Comparison of ENCODE assay signal across 9 cellular contexts in the genomic region with DNA sequence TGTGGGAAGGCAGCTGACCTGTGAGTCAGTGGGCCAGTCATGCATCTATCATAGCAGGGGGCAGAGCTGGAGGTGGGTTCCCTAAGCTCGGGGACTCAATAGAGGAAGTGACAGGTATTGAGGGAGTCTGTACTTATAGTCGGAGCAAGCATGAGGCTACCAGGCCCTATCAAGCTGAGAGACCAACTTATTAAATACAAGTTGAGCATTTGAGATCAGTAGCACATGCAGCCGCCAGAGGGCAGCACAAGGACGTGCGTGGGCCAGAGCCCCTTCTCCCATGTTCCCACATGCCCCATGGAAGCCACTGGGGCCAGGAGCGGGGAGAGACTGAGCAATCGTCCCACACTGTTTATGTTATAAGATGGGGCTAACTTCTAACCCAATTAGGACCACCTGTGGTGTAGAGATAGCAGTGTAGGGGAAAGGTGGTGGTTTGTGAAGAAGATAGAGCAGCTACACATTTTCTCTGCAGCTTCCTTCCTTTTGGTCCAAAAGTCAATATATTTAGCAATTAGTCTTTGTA. TPM values are rescaled to one million over a fixed set of nuclear protein-coding genes. Genes with fewer than 3 reads are reported as not detected.
A peak's percentile ranks its signal among the peaks of the same experiment; 100 is the strongest.
DNase-seq lines count a peak whose midpoint lies in the region; ATAC-seq, FAIRE-seq and TF ChIP-seq lines count a peak whose summit lies in the region.
"Had no signal": no experiment of that assay in that cellular context is flagged by ENCODE, and none has a peak within 500 bp of the region (broad histone marks: within the 10 kb centered on the region; RNA-seq: fewer than 3 reads in every experiment).

No MANE protein-coding gene starts in this region.

- H2AFZ ChIP-seq in GM23338 = no peak overlapping the region

- H3K27me3 Mint-ChIP-seq in GM23338 (ENCODE audit: insufficient read depth, low read depth, poor library complexity) = no peaks in the 10 kb centered on the region
- H3K27me3 Mint-ChIP-seq in endodermal cell (ENCODE audit: insufficient read depth) = no peaks in the 10 kb centered on the region
- H3K27me3 Mint-ChIP-seq in natural killer cell (ENCODE audit: low read depth in 2 of 2) = no peaks in the 10 kb centered on the region
- H3K27me3 Mint-ChIP-seq: activated naive CD4-positive, alpha-beta T cell treated with anti-CD3 and anti-CD28 coated beads, Interleukin-2, amount 50 U/mL, for 24 hours had no signal

- H3K36me3 ChIP-seq in GM23338 (ENCODE audit: insufficient read depth) = peaks cover 16% of the 10 kb centered on the region
- no peaks in the 10 kb centered on the region for H3K36me3 ChIP-seq in endodermal cell (ENCODE audit: control insufficient read depth, insufficient read depth, low read length)

- H3K79me2 ChIP-seq in GM23338 (replicated peaks; ENCODE audit: insufficient read depth) = 0 out of 2 replicates have a peak, but pooled peaks cover 6% of the 10 kb centered on the region

- WGBS in endodermal cell (ENCODE audit: insufficient coverage in 1 of 2, insufficient read length in 1 of 2), 2 experiments = 8 to 20% methylated on average over 2 to 5 of the region's 7 CpGs

- H3K4me1 Mint-ChIP-seq in GM23338 (no peaks in the 10 kb centered on the region), endodermal cell (peaks cover 11% of the 10 kb centered on the region), natural killer cell (peaks cover 7 to 9% of the 10 kb centered on the region in 2 donors)
- H3K4me1 Mint-ChIP-seq: activated naive CD4-positive, alpha-beta T cell treated with anti-CD3 and anti-CD28 coated beads, Interleukin-2, amount 50 U/mL, for 24 hours had no signal

- no peaks in the 10 kb centered on the region for H3F3A ChIP-seq in GM23338 (replicated peaks; ENCODE audit: low read depth)

- H3K4me2 ChIP-seq in GM23338 = no peak overlapping the region

- TF ChIP-seq CTCF in GM23338 (conservative IDR thresholded peaks at IDR 0.05; ENCODE audit: low read depth in 2 of 2) (peak; percentile 90 to 93), endodermal cell (conservative IDR thresholded peaks at IDR 0.05) (peak; percentile 96), natural killer cell (IDR thresholded peaks at IDR 0.05) (peak; percentile 79)

- peak; percentile 48 for DNase-seq in DMS 273 treated with DMSO at 0.1 percent for 48 hours (lab: John Stamatoyannopoulos, UW)
- DNase-seq in GM23338 (ENCODE audit: low spot score) = peak; percentile 91
- peak; percentile 36 for DNase-seq in NCI-H2227 treated with DMSO at 0.1 percent for 48 hours (lab: John Stamatoyannopoulos, UW)
- DNase-seq in activated CD4-positive, alpha-beta T cell treated with anti-CD3 and anti-CD28 coated beads, Interleukin-2, amount 50 U/mL, for 1 hour = peak; percentile 56
- peak; percentile 94 for DNase-seq in endodermal cell
- DNase-seq in natural killer cell = peak; percentile 50
- DNase-seq in urothelium cell line (ENCODE audit: low spot score) = peak; percentile 73
- DNase-seq in superior temporal gyrus (ENCODE audit: extremely low spot score) = no peak

- no peaks in the 10 kb centered on the region for H3K9me3 ChIP-seq in endodermal cell (ENCODE audit: control insufficient read depth, low read length)

- no peaks in the 10 kb centered on the region for H3K9me3 Mint-ChIP-seq in GM23338
- peaks cover 10% of the 10 kb centered on the region for H3K9me3 Mint-ChIP-seq in endodermal cell
- H3K9me3 Mint-ChIP-seq in natural killer cell = no peaks in the 10 kb centered on the region
- H3K9me3 Mint-ChIP-seq: activated naive CD4-positive, alpha-beta T cell treated with anti-CD3 and anti-CD28 coated beads, Interleukin-2, amount 50 U/mL, for 24 hours had no signal

- H3K27ac ChIP-seq in GM23338 (ENCODE audit: low read depth) (peak overlapping the region; percentile 41; the same call in 1 of the 2 replicates), endodermal cell (ENCODE audit: low read depth, low read length) (no peak overlapping the region)

- H3K4me3 Mint-ChIP-seq in GM23338 = no peak overlapping the region
- H3K4me3 Mint-ChIP-seq in endodermal cell = no peak overlapping the region
- no peak overlapping the region for H3K4me3 Mint-ChIP-seq in natural killer cell
- H3K4me3 Mint-ChIP-seq: activated naive CD4-positive, alpha-beta T cell treated with anti-CD3 and anti-CD28 coated beads, Interleukin-2, amount 50 U/mL, for 24 hours had no signal

- intact Hi-C loops in natural killer cell (cut with micrococcal nuclease) = loop anchor here (5.0 to 10.0 kb wide), 3 partner anchors 125 to 970 kb away; no protein-coding TSS in a partner anchor

- peak; percentile 99 for ATAC-seq in GM23338
- ATAC-seq in natural killer cell = peak; percentile 71 to 75 (median 75)

- H3K36me3 Mint-ChIP-seq in GM23338 (ENCODE audit: low read depth) = peaks cover 57% of the 10 kb centered on the region
- peaks cover 55% of the 10 kb centered on the region for H3K36me3 Mint-ChIP-seq in endodermal cell (ENCODE audit: low read depth)
- peaks cover 6% of the 10 kb centered on the region for H3K36me3 Mint-ChIP-seq in natural killer cell

- H3K4me1 ChIP-seq in GM23338 (ENCODE audit: insufficient read depth) (no peaks in the 10 kb centered on the region), endodermal cell (ENCODE audit: control insufficient read depth, insufficient read depth, low read length) (peaks cover 3% of the 10 kb centered on the region)

- H3K4me3 ChIP-seq in GM23338 (no peak overlapping the region), endodermal cell (ENCODE audit: low read length) (no peak overlapping the region)

- H3K27ac Mint-ChIP-seq in GM23338 (no peak overlapping the region; the same call in 1 of the 2 replicates), endodermal cell (no peak overlapping the region), natural killer cell (no peak overlapping the region)
- H3K27ac Mint-ChIP-seq: activated naive CD4-positive, alpha-beta T cell treated with anti-CD3 and anti-CD28 coated beads, Interleukin-2, amount 50 U/mL, for 24 hours had no signal

- no peak overlapping the region for H3K9ac ChIP-seq in endodermal cell (ENCODE audit: extremely low read depth, low read length, poor library complexity, severe bottlenecking)

- H3K27me3 ChIP-seq in GM23338 (ENCODE audit: insufficient read depth) (no peaks in the 10 kb centered on the region), endodermal cell (ENCODE audit: control insufficient read depth, insufficient read depth, low read length, poor library complexity, severe bottlenecking) (no peaks in the 10 kb centered on the region)

- no peaks in the 10 kb centered on the region for H3K9me2 ChIP-seq in GM23338 (ENCODE audit: insufficient read depth)

- no peak for FAIRE-seq in urothelium cell line (lab: Jason Lieb, UNC)

- peaks cover 9% of the 10 kb centered on the region for H4K20me1 ChIP-seq in GM23338 (replicated peaks; ENCODE audit: insufficient read depth)

TF ChIP-seq in GM23338, 12 proteins besides CTCF, POLR2A, EP300 and RAD21 (continues in another document):
- TF ChIP-seq, protein P1, sequence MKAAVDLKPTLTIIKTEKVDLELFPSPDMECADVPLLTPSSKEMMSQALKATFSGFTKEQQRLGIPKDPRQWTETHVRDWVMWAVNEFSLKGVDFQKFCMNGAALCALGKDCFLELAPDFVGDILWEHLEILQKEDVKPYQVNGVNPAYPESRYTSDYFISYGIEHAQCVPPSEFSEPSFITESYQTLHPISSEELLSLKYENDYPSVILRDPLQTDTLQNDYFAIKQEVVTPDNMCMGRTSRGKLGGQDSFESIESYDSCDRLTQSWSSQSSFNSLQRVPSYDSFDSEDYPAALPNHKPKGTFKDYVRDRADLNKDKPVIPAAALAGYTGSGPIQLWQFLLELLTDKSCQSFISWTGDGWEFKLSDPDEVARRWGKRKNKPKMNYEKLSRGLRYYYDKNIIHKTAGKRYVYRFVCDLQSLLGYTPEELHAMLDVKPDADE (IDR thresholded peaks at IDR 0.05) = no peak
- TF ChIP-seq STAT1 (IDR thresholded peaks at IDR 0.05; ENCODE audit: unreplicated experiment) (no peak), JUNB (IDR thresholded peaks at IDR 0.05; ENCODE audit: unreplicated experiment) (no peak), EZH2 (IDR thresholded peaks at IDR 0.05; ENCODE audit: low read depth, unreplicated experiment) (no peak), ZNF331 (CRISPR knock-in tag; IDR thresholded peaks at IDR 0.05; ENCODE audit: low read depth) (no peak), CREB1 (CRISPR knock-in tag; IDR thresholded peaks at IDR 0.05; ENCODE audit: low read depth) (no peak)
- TF ChIP-seq, protein P2, sequence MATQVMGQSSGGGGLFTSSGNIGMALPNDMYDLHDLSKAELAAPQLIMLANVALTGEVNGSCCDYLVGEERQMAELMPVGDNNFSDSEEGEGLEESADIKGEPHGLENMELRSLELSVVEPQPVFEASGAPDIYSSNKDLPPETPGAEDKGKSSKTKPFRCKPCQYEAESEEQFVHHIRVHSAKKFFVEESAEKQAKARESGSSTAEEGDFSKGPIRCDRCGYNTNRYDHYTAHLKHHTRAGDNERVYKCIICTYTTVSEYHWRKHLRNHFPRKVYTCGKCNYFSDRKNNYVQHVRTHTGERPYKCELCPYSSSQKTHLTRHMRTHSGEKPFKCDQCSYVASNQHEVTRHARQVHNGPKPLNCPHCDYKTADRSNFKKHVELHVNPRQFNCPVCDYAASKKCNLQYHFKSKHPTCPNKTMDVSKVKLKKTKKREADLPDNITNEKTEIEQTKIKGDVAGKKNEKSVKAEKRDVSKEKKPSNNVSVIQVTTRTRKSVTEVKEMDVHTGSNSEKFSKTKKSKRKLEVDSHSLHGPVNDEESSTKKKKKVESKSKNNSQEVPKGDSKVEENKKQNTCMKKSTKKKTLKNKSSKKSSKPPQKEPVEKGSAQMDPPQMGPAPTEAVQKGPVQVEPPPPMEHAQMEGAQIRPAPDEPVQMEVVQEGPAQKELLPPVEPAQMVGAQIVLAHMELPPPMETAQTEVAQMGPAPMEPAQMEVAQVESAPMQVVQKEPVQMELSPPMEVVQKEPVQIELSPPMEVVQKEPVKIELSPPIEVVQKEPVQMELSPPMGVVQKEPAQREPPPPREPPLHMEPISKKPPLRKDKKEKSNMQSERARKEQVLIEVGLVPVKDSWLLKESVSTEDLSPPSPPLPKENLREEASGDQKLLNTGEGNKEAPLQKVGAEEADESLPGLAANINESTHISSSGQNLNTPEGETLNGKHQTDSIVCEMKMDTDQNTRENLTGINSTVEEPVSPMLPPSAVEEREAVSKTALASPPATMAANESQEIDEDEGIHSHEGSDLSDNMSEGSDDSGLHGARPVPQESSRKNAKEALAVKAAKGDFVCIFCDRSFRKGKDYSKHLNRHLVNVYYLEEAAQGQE (IDR thresholded peaks at IDR 0.05; ENCODE audit: unreplicated experiment) = no peak

RNA-seq across cellular contexts. Expression of a gene that starts 13.0 kb away (rescaled TPM):
- total RNA-seq in GM23338 (2014; rRNA removed; shearing (Covaris generic)) = 0.31 and 0.43 TPM in 2 replicates
- polyA plus RNA-seq in GM23338 (2016; fragmentation: Nextera tagmentation; extraction: Ambion mirVana) = 0.14 and 0.55 TPM in 2 replicates
- total RNA-seq in endodermal cell (1 to 10 TPM; 1.4 to 1.6 TPM), natural killer cell (1 to 10 TPM in 1 of 3 donors, under 1 TPM in 2; 0.39 to 1.3 (median 0.94) TPM)
- 0.46 TPM for polyA plus RNA-seq in endodermal cell (2013, experiment 1 of 2)
- 0.41 TPM for polyA plus RNA-seq in endodermal cell (2013, experiment 2 of 2)

RNA-seq across cellular contexts. Expression of a gene that starts 17.0 kb away (rescaled TPM):
- total RNA-seq in GM23338 (2014; rRNA removed; shearing (Covaris generic)) = 29.9 and 31.4 TPM in 2 replicates
- 31.9 and 35.7 TPM in 2 replicates for polyA plus RNA-seq in GM23338 (2016; fragmentation: Nextera tagmentation; extraction: Ambion mirVana)
- 10 to 100 TPM; 16.2 to 20.8 TPM for total RNA-seq in endodermal cell
- 7.1 TPM for polyA plus RNA-seq in endodermal cell (2013, experiment 1 of 2)
- 7.9 TPM for polyA plus RNA-seq in endodermal cell (2013, experiment 2 of 2)
- total RNA-seq in natural killer cell = 1 to 10 TPM; 5.7 to 7.4 (median 6.9) TPM
